ENCODE assay signal across 30 cellular contexts in genomic region chr4:63226236-63226635, GRCh38.
"Had no signal": no experiment of that assay in that cellular context is flagged by ENCODE, and none has a peak within 500 bp of the region (broad histone marks: within the 10 kb centered on the region; RNA-seq: fewer than 3 reads in every experiment).

No MANE protein-coding gene starts in this region.

- H3K27me3 Mint-ChIP-seq: activated CD4-positive, alpha-beta memory T cell treated with anti-CD3 and anti-CD28 coated beads for 36 hours; activated CD4-positive, alpha-beta T cell treated with anti-CD3 and anti-CD28 coated beads for 36 hours; activated CD4-positive, alpha-beta T cell treated with anti-CD3 and anti-CD28 coated beads, Interleukin-2, amount 10 ng/mL, durations not matched to agents 24 days and 14 days; activated naive CD4-positive, alpha-beta T cell treated with anti-CD3 and anti-CD28 coated beads, Interleukin-2, amount 10 ng/mL, durations not matched to agents 7 days and 5 days; activated naive CD8-positive, alpha-beta T cell treated with anti-CD3 and anti-CD28 coated beads, Interleukin-2, amount 10 ng/mL, durations not matched to agents 7 days and 5 days; activated T-cell treated with anti-CD3 and anti-CD28 coated beads, Interleukin-2, amount 50 U/mL, for 24 hours; brain; T-helper 17 cell had no signal

- H3K36me3 ChIP-seq: ascending aorta, breast epithelium, cardiac muscle cell, colonic mucosa, WERI-Rb-1 had no signal

- ATAC-seq: activated CD4-positive, alpha-beta T cell treated with anti-CD3 and anti-CD28 coated beads for 36 hours; activated naive CD4-positive, alpha-beta T cell treated with anti-CD3 and anti-CD28 coated beads, Interleukin-2, amount 50 U/mL, for 72 hours; activated T-cell treated with anti-CD3 and anti-CD28 coated beads, Interleukin-2, amount 50 U/mL, for 72 hours; esophagus mucosa; T-helper 17 cell had no signal

- H3K27ac ChIP-seq: ascending aorta, breast epithelium, cardiac muscle cell, colonic mucosa, WERI-Rb-1 had no signal

- H3K4me1 ChIP-seq: ascending aorta, breast epithelium, colonic mucosa had no signal

- H3K9me3 ChIP-seq: ascending aorta, colonic mucosa had no signal

- H3K36me3 Mint-ChIP-seq: activated CD4-positive, alpha-beta memory T cell treated with anti-CD3 and anti-CD28 coated beads for 36 hours; activated naive CD4-positive, alpha-beta T cell treated with anti-CD3 and anti-CD28 coated beads, Interleukin-2, amount 10 ng/mL, durations not matched to agents 7 days and 5 days; activated naive CD4-positive, alpha-beta T cell treated with anti-CD3 and anti-CD28 coated beads, Interleukin-2, amount 50 U/mL, for 72 hours; activated naive CD8-positive, alpha-beta T cell treated with anti-CD3 and anti-CD28 coated beads, Interleukin-2, amount 10 ng/mL, durations not matched to agents 7 days and 5 days; brain had no signal

- H3K4me3 ChIP-seq: ascending aorta, breast epithelium, cardiac muscle cell, colonic mucosa had no signal

- H3K4me1 Mint-ChIP-seq: activated CD4-positive, alpha-beta T cell treated with anti-CD3 and anti-CD28 coated beads for 36 hours; activated CD4-positive, alpha-beta T cell treated with anti-CD3 and anti-CD28 coated beads, Interleukin-2, amount 10 ng/mL, durations not matched to agents 24 days and 14 days; activated naive CD4-positive, alpha-beta T cell treated with anti-CD3 and anti-CD28 coated beads, Interleukin-2, amount 10 ng/mL, durations not matched to agents 7 days and 5 days; activated naive CD8-positive, alpha-beta T cell treated with anti-CD3 and anti-CD28 coated beads, Interleukin-2, amount 10 ng/mL, durations not matched to agents 7 days and 5 days; brain; endodermal cell; T-helper 17 cell had no signal

- H3K4me3 Mint-ChIP-seq: activated CD4-positive, alpha-beta memory T cell treated with anti-CD3 and anti-CD28 coated beads for 36 hours; activated CD4-positive, alpha-beta T cell treated with anti-CD3 and anti-CD28 coated beads for 36 hours; activated CD4-positive, alpha-beta T cell treated with anti-CD3 and anti-CD28 coated beads, Interleukin-2, amount 10 ng/mL, durations not matched to agents 24 days and 14 days; activated naive CD4-positive, alpha-beta T cell treated with anti-CD3 and anti-CD28 coated beads, Interleukin-2, amount 10 ng/mL, durations not matched to agents 7 days and 5 days; activated naive CD8-positive, alpha-beta T cell treated with anti-CD3 and anti-CD28 coated beads, Interleukin-2, amount 10 ng/mL, durations not matched to agents 7 days and 5 days; activated T-cell treated with anti-CD3 and anti-CD28 coated beads, Interleukin-2, amount 50 U/mL, for 24 hours; activated T-cell treated with anti-CD3 and anti-CD28 coated beads, Interleukin-2, amount 50 U/mL, for 72 hours; brain; endodermal cell; T-helper 17 cell; T-helper 2 cell treated with Interferon-gamma antibody and Interleukin-4, amounts not matched to agents 5 μg/mL and 100 μg/mL, for 36 hours had no signal

- H3K27me3 ChIP-seq: ascending aorta, breast epithelium, cardiac muscle cell, colonic mucosa had no signal

- H3K9me3 Mint-ChIP-seq: endodermal cell had no signal

- H3K27ac Mint-ChIP-seq: activated CD4-positive, alpha-beta memory T cell treated with anti-CD3 and anti-CD28 coated beads for 36 hours; activated CD4-positive, alpha-beta T cell treated with anti-CD3 and anti-CD28 coated beads for 36 hours; activated CD4-positive, alpha-beta T cell treated with anti-CD3 and anti-CD28 coated beads, Interleukin-2, amount 10 ng/mL, durations not matched to agents 24 days and 14 days; activated naive CD4-positive, alpha-beta T cell treated with anti-CD3 and anti-CD28 coated beads, Interleukin-2, amount 10 ng/mL, durations not matched to agents 7 days and 5 days; activated naive CD4-positive, alpha-beta T cell treated with anti-CD3 and anti-CD28 coated beads, Interleukin-2, amount 50 U/mL, for 72 hours; activated naive CD8-positive, alpha-beta T cell treated with anti-CD3 and anti-CD28 coated beads, Interleukin-2, amount 10 ng/mL, durations not matched to agents 7 days and 5 days; activated T-cell treated with anti-CD3 and anti-CD28 coated beads, Interleukin-2, amount 50 U/mL, for 24 hours; activated T-cell treated with anti-CD3 and anti-CD28 coated beads, Interleukin-2, amount 50 U/mL, for 72 hours; brain; endodermal cell; T-helper 17 cell; T-helper 2 cell treated with Interferon-gamma antibody and Interleukin-4, amounts not matched to agents 5 μg/mL and 100 μg/mL, for 36 hours had no signal

- DNase-seq: activated CD4-positive, alpha-beta memory T cell treated with anti-CD3 and anti-CD28 coated beads for 36 hours; activated CD4-positive, alpha-beta T cell treated with anti-CD3 and anti-CD28 coated beads for 36 hours; activated CD4-positive, alpha-beta T cell treated with anti-CD3 and anti-CD28 coated beads, Interleukin-2, amount 10 ng/mL, durations not matched to agents 24 days and 14 days; activated CD4-positive, CD25-positive, alpha-beta regulatory T cell; activated CD4-positive, CD25-positive, alpha-beta regulatory T cell treated with anti-CD3 and anti-CD28 coated beads, Interleukin-2, amount 50 U/mL, for 72 hours; activated CD8-positive, alpha-beta memory T cell treated with anti-CD3 and anti-CD28 coated beads, Interleukin-2, amount 50 U/mL, for 48 hours; activated gamma-delta T cell; activated naive CD4-positive, alpha-beta T cell; activated naive CD4-positive, alpha-beta T cell treated with anti-CD3 and anti-CD28 coated beads, Interleukin-2, amount 10 ng/mL, durations not matched to agents 7 days and 5 days; activated naive CD8-positive, alpha-beta T cell treated with anti-CD3 and anti-CD28 coated beads, Interleukin-2, amount 10 ng/mL, durations not matched to agents 7 days and 5 days; activated T-cell treated with anti-CD3 and anti-CD28 coated beads for 4 hours; activated T-cell treated with anti-CD3 and anti-CD28 coated beads, Interleukin-2, amount 50 U/mL, for 24 hours; activated T-cell treated with anti-CD3 and anti-CD28 coated beads, Interleukin-2, amount 50 U/mL, for 72 hours; central memory CD4-positive, alpha-beta T cell; cerebellar nuclear complex; colonic mucosa; effector CD8-positive, alpha-beta T cell; endodermal cell; foreskin fibroblast; T-helper 1 cell; T-helper 17 cell; T1000; WERI-Rb-1 had no signal
